17 cellular contexts compared by ENCODE assay signal in genomic region chr2:118850901-118851268, GRCh38. TPM values are rescaled to one million over a fixed set of nuclear protein-coding genes. Genes with fewer than 3 reads are reported as not detected.
"Had no signal": no experiment of that assay in that cellular context is flagged by ENCODE, and none has a peak within 500 bp of the region (broad histone marks: within the 10 kb centered on the region; RNA-seq: fewer than 3 reads in every experiment).

No MANE protein-coding gene starts in this region.

- H3K9me3 Mint-ChIP-seq: stimulated activated naive CD8-positive, alpha-beta T cell treated with anti-CD3 and anti-CD28 coated beads, Interleukin-15, Interleukin-2, amounts not matched to agents 100 ng/mL and 50 ng/mL, for 24 hours had no signal

- DNase-seq: activated effector memory CD4-positive, alpha-beta T cell treated with Interleukin-2 at 50 U/mL for 16 hours; activated T-cell treated with anti-CD3 and anti-CD28 coated beads for 4 hours; dorsolateral prefrontal cortex; foreskin keratinocyte; naive thymus-derived CD4-positive, alpha-beta T cell; nucleus accumbens; testis had no signal

- H3K4me3 Mint-ChIP-seq: stimulated activated naive CD8-positive, alpha-beta T cell treated with anti-CD3 and anti-CD28 coated beads, Interleukin-15, Interleukin-2, amounts not matched to agents 100 ng/mL and 50 ng/mL, for 24 hours had no signal

- H3K27ac Mint-ChIP-seq: progenitor cell of endocrine pancreas; stimulated activated naive CD8-positive, alpha-beta T cell treated with anti-CD3 and anti-CD28 coated beads, Interleukin-15, Interleukin-2, amounts not matched to agents 100 ng/mL and 50 ng/mL, for 24 hours had no signal

- ATAC-seq: esophagus mucosa; foreskin keratinocyte; naive thymus-derived CD4-positive, alpha-beta T cell; right lobe of liver; SK-N-SH treated with all-trans-retinoic acid at 6 μM for 48 hours had no signal

RNA-seq across cellular contexts. Expression of gene EN1, which starts 3.4 kb away (rescaled TPM):
- total RNA-seq: ascending aorta; foreskin keratinocyte; lung microvascular endothelial cell; mononuclear cell; naive thymus-derived CD4-positive, alpha-beta T cell; right lobe of liver; T-helper 2 cell treated with Interferon-gamma antibody and Interleukin-4, amounts not matched to agents 100 ng/mL and 5 ng/mL, for 36 hours; urinary bladder had no signal
